In the genomic region with DNA sequence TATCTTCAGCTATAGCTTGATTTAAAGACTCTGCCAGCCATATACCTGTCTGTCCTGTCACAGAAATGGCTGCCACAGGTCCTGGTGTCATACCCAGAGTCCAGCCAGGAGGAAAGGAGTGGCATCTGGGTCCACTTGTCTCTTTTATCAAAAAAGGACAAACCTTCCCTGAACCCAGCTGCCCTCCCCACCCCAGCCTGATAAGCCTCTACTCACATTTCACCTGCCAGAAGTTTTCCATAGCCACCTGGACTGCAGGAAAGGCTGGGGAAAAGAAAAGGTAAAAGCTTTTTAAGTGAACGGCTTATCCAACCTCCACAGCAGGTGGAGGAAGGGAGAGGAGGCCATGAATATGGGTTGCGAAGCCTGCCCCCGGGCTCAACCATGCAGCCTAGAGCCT, we compare ENCODE assay signal across 38 cellular contexts. TPM values are rescaled to one million over a fixed set of nuclear protein-coding genes. Genes with fewer than 3 reads are reported as not detected.
"Had no signal": no experiment of that assay in that cellular context is flagged by ENCODE, and none has a peak within 500 bp of the region (broad histone marks: within the 10 kb centered on the region; RNA-seq: fewer than 3 reads in every experiment).

No MANE protein-coding gene starts in this region.

- H3K27me3 ChIP-seq: brain microvascular endothelial cell, MG63, Peyer's patch, SJSA1 had no signal

- H3K4me2 ChIP-seq: SK-N-SH had no signal

- H3K4me3 Mint-ChIP-seq: activated B cell treated with CpG ODN at 0.5 μM for 24 hours; activated CD4-positive, alpha-beta memory T cell treated with anti-CD3 and anti-CD28 coated beads for 36 hours; activated naive CD4-positive, alpha-beta T cell treated with anti-CD3 and anti-CD28 coated beads, Interleukin-2, amount 10 ng/mL, durations not matched to agents 7 days and 5 days; activated naive CD8-positive, alpha-beta T cell; activated naive CD8-positive, alpha-beta T cell treated with anti-CD3 and anti-CD28 coated beads, Interleukin-2, amount 50 U/mL, for 24 hours; activated T-cell treated with anti-CD3 and anti-CD28 coated beads, Interleukin-2, amount 50 U/mL, for 4 hours; activated T-helper 1 cell treated with anti-CD3 and anti-CD28 coated beads, Interleukin-12 subunit alpha, Interleukin-12 subunit beta, Interleukin-2, Interleukin-4 antibody, amounts not matched to agents 30 ng/mL and 10 ng/mL and 1 ng/mL, durations not matched to agents 14 hours and 24 hours and 36 hours; central memory CD8-positive, alpha-beta T cell; T-helper 1 cell treated with Interleukin-12 subunit alpha and Interleukin-12 subunit beta and Interleukin-4 antibody, amounts not matched to agents 30 μg/mL and 1 μg/mL, for 36 hours; T-helper 2 cell treated with Interferon-gamma antibody and Interleukin-4, amounts not matched to agents 5 μg/mL and 100 μg/mL, for 36 hours had no signal

- H3K27ac ChIP-seq: brain microvascular endothelial cell, Peyer's patch, SJSA1 had no signal

- H3K27me3 Mint-ChIP-seq: activated B cell treated with CpG ODN at 0.5 μM for 24 hours; activated naive CD8-positive, alpha-beta T cell; central memory CD8-positive, alpha-beta T cell had no signal

- H3K4me3 ChIP-seq: MG63, Peyer's patch, SJSA1 had no signal

- H3K9me2 ChIP-seq: SK-N-SH had no signal

- H3K9me3 Mint-ChIP-seq: activated B cell treated with CpG ODN at 0.5 μM for 24 hours; activated CD4-positive, alpha-beta memory T cell treated with anti-CD3 and anti-CD28 coated beads for 36 hours; activated naive CD4-positive, alpha-beta T cell treated with anti-CD3 and anti-CD28 coated beads, Interleukin-2, amount 10 ng/mL, durations not matched to agents 7 days and 5 days; activated naive CD8-positive, alpha-beta T cell treated with anti-CD3 and anti-CD28 coated beads, Interleukin-2, amount 50 U/mL, for 24 hours; activated T-cell treated with anti-CD3 and anti-CD28 coated beads, Interleukin-2, amount 50 U/mL, for 4 hours; central memory CD8-positive, alpha-beta T cell had no signal

- H3K36me3 ChIP-seq: brain microvascular endothelial cell, MG63, Peyer's patch, SJSA1 had no signal

- H3K9me3 ChIP-seq: MG63, Peyer's patch, SJSA1, SK-N-SH had no signal

- FAIRE-seq: TTC549 had no signal

- DNase-seq: activated B cell treated with CpG ODN at 0.5 μM for 24 hours; activated CD4-positive, alpha-beta memory T cell treated with anti-CD3 and anti-CD28 coated beads for 36 hours; activated CD4-positive, alpha-beta T cell treated with anti-CD3 and anti-CD28 coated beads for 4 hours; activated CD4-positive, alpha-beta T cell treated with anti-CD3 and anti-CD28 coated beads, Interleukin-2, amount 50 U/mL, for 1 hour; activated CD4-positive, CD25-positive, alpha-beta regulatory T cell treated with anti-CD3 and anti-CD28 coated beads, Interleukin-2, amount 50 U/mL, for 72 hours; activated CD8-positive, alpha-beta memory T cell treated with anti-CD3 and anti-CD28 coated beads, Interleukin-2, amount 50 U/mL, for 4 hours; activated gamma-delta T cell treated with Interleukin-2 at 50 U/mL for 16 hours; activated naive CD4-positive, alpha-beta T cell treated with anti-CD3 and anti-CD28 coated beads, Interleukin-2, amount 10 ng/mL, durations not matched to agents 7 days and 5 days; activated naive CD8-positive, alpha-beta T cell treated with anti-CD3 and anti-CD28 coated beads, Interleukin-2, amount 50 U/mL, for 24 hours; activated T-cell treated with anti-CD3 and anti-CD28 coated beads for 4 hours; activated T-cell treated with anti-CD3 and anti-CD28 coated beads, Interleukin-2, amount 50 U/mL, for 4 hours; anterior cingulate cortex; brain microvascular endothelial cell; Kasumi-1; KG1; MG63; NCI-H1048; NCI-H1105 treated with DMSO at 0.1 percent for 48 hours; NCI-H1436; NCI-H187; NCI-H2029 treated with DMSO at 0.1 percent for 48 hours; NCI-H2171; NCI-H510A; NCI-H526; NCI-H748 treated with DMSO at 0.1 percent for 48 hours; NK-92 treated with Interleukin-12 subunit alpha and Interleukin-12 subunit beta, amount 100 ng/mL, for 24 hours; PC-3; Peyer's patch; RPMI8226; SHP77 treated with DMSO at 0.1 percent for 48 hours; SK-N-SH had no signal

- H3K4me1 ChIP-seq: Peyer's patch, SJSA1 had no signal

- H3K9ac ChIP-seq: SK-N-SH had no signal

- H3K27ac Mint-ChIP-seq: activated B cell treated with CpG ODN at 0.5 μM for 24 hours; activated CD4-positive, alpha-beta memory T cell treated with anti-CD3 and anti-CD28 coated beads for 36 hours; activated naive CD4-positive, alpha-beta T cell treated with anti-CD3 and anti-CD28 coated beads, Interleukin-2, amount 10 ng/mL, durations not matched to agents 7 days and 5 days; activated naive CD8-positive, alpha-beta T cell; activated naive CD8-positive, alpha-beta T cell treated with anti-CD3 and anti-CD28 coated beads, Interleukin-2, amount 50 U/mL, for 24 hours; activated T-helper 1 cell treated with anti-CD3 and anti-CD28 coated beads, Interleukin-12 subunit alpha, Interleukin-12 subunit beta, Interleukin-2, Interleukin-4 antibody, amounts not matched to agents 30 ng/mL and 10 ng/mL and 1 ng/mL, durations not matched to agents 14 hours and 24 hours and 36 hours; T-helper 1 cell treated with Interleukin-12 subunit alpha and Interleukin-12 subunit beta and Interleukin-4 antibody, amounts not matched to agents 30 μg/mL and 1 μg/mL, for 36 hours; T-helper 2 cell treated with Interferon-gamma antibody and Interleukin-4, amounts not matched to agents 5 μg/mL and 100 μg/mL, for 36 hours had no signal

- ATAC-seq: activated naive CD8-positive, alpha-beta T cell treated with anti-CD3 and anti-CD28 coated beads, Interleukin-2, amount 50 U/mL, for 24 hours; activated T-cell treated with anti-CD3 and anti-CD28 coated beads, Interleukin-2, amount 50 U/mL, for 4 hours; PC-3 had no signal

- H3K36me3 Mint-ChIP-seq: activated CD4-positive, alpha-beta memory T cell treated with anti-CD3 and anti-CD28 coated beads for 36 hours had no signal

RNA-seq across cellular contexts. Expression of gene TMEM163, which starts 32.8 kb away (rescaled TPM):
- total RNA-seq: SJSA1 had no signal
- polyA plus RNA-seq: SK-N-SH had no signal
